Comparison of ENCODE assay signal across 9 cellular contexts in genomic region chr14:70567791-70568190, GRCh38. TPM values are rescaled to one million over a fixed set of nuclear protein-coding genes. Genes with fewer than 3 reads are reported as not detected.
A peak's percentile ranks its signal among the peaks of the same experiment; 100 is the strongest.
DNase-seq lines count a peak whose midpoint lies in the region; ATAC-seq and TF ChIP-seq lines count a peak whose summit lies in the region.
"Had no signal": no experiment of that assay in that cellular context is flagged by ENCODE, and none has a peak within 500 bp of the region (broad histone marks: within the 10 kb centered on the region; RNA-seq: fewer than 3 reads in every experiment).

No MANE protein-coding gene starts in this region.

- H3K9me3 ChIP-seq in heart left ventricle, result peaks cover 0 to 15% (median 0%) of the 10 kb centered on the region in 12 donors
- peaks cover 0 to 6% of the 10 kb centered on the region in 2 donors for H3K9me3 ChIP-seq in right atrium auricular region
- H3K9me3 ChIP-seq in adipocyte (ENCODE audit: control insufficient read depth, low read length), result no peaks in the 10 kb centered on the region
- peaks cover 0 to 14% of the 10 kb centered on the region in 2 donors for H3K9me3 ChIP-seq in left lung
- H3K9me3 ChIP-seq in adrenal gland (replicated peaks in 1 of 3), result peaks cover 0 to 6% (median 0%) of the 10 kb centered on the region in 3 donors
- no peaks in the 10 kb centered on the region for H3K9me3 ChIP-seq in thyroid gland
- H3K9me3 ChIP-seq: thoracic aorta had no signal

- H3K27me3 ChIP-seq in heart left ventricle (no peaks in the 10 kb centered on the region), right atrium auricular region (no peaks in the 10 kb centered on the region), adipocyte (replicated peaks; ENCODE audit: control insufficient read depth, insufficient read depth, low read length) (no peaks in the 10 kb centered on the region), left lung (no peaks in the 10 kb centered on the region), adrenal gland (no peaks in the 10 kb centered on the region), thyroid gland (no peaks in the 10 kb centered on the region)

- WGBS in heart left ventricle, 4 donors, result 46 to 62% (median 54%) methylated on average over 2 of the region's 2 CpGs
- WGBS in adrenal gland, 4 donors, result 61 to 79% (median 66%) methylated on average over 2 of the region's 2 CpGs
- WGBS in thyroid gland, 2 donors, result 45 to 52% methylated on average over 2 of the region's 2 CpGs

- H3K4me1 ChIP-seq in heart left ventricle, result peaks cover 0 to 4% (median 0%) of the 10 kb centered on the region in 12 donors
- H3K4me1 ChIP-seq in right atrium auricular region, result peaks cover 0 to 10% of the 10 kb centered on the region in 2 donors
- H3K4me1 ChIP-seq in adipocyte (ENCODE audit: control insufficient read depth, insufficient read depth, low read length), result no peaks in the 10 kb centered on the region
- H3K4me1 ChIP-seq in left lung, result no peaks in the 10 kb centered on the region
- H3K4me1 ChIP-seq in adrenal gland (replicated peaks in 1 of 2), result no peaks in the 10 kb centered on the region
- H3K4me1 ChIP-seq in thyroid gland, result no peaks in the 10 kb centered on the region

- H3K4me3 ChIP-seq in heart left ventricle (no peak overlapping the region), right atrium auricular region (no peak overlapping the region), adipocyte (ENCODE audit: low read length) (no peak overlapping the region), left lung (no peak overlapping the region), adrenal gland (no peak overlapping the region), thyroid gland (replicated peaks in 1 of 3) (no peak overlapping the region)
- H3K4me3 ChIP-seq: thoracic aorta had no signal

- peak in 2 of 4 donors; percentile 55 to 63 for ATAC-seq in heart left ventricle
- peak; percentile 70 for ATAC-seq in left lung

- intact Hi-C loops in heart left ventricle (cut with DNase I) (loop anchor here in 1 of 10 donors (5.0 to 10.0 kb wide), 2 partner anchors 483 to 520 kb away; no protein-coding TSS in a partner anchor), left lung (cut with DNase I) (loop anchor here in 1 of 2 donors (10.0 kb wide), 1 partner anchor 613 kb away; no protein-coding TSS in a partner anchor), adrenal gland (cut with DNase I) (no loop called here), thyroid gland (cut with DNase I) (no loop called here)

- H3K27ac ChIP-seq in heart left ventricle (no peak overlapping the region), right atrium auricular region (no peak overlapping the region), left lung (no peak overlapping the region), adrenal gland (no peak overlapping the region), thyroid gland (no peak overlapping the region)
- H3K27ac ChIP-seq: thoracic aorta had no signal

- peak in 11 of 12 donors; percentile 14 to 44 (median 29) for TF ChIP-seq CTCF in heart left ventricle (IDR thresholded peaks at IDR 0.05)
- peak in 1 of 2 donors; percentile 50 for TF ChIP-seq CTCF in right atrium auricular region (IDR thresholded peaks at IDR 0.05)
- peak; percentile 11 to 19 for TF ChIP-seq CTCF in left lung (IDR thresholded peaks at IDR 0.05)
- TF ChIP-seq CTCF in adrenal gland (IDR thresholded peaks at IDR 0.05), result peak in 2 of 6 experiments; percentile 24 to 26
- TF ChIP-seq CTCF in thyroid gland (IDR thresholded peaks at IDR 0.05), result peak in 1 of 6 experiments; percentile 28

- H3K36me3 ChIP-seq in heart left ventricle (peaks cover 0 to 70% (median 27%) of the 10 kb centered on the region in 9 donors), right atrium auricular region (peaks cover 14% of the 10 kb centered on the region), adipocyte (ENCODE audit: control insufficient read depth, insufficient read depth, low read length, severe bottlenecking) (peaks cover 8% of the 10 kb centered on the region), left lung (peaks cover 0 to 46% of the 10 kb centered on the region in 2 donors), adrenal gland (replicated peaks in 1 of 2) (no peaks in the 10 kb centered on the region), thyroid gland (peaks cover 0 to 10% of the 10 kb centered on the region in 2 donors)

- DNase-seq in heart left ventricle, result no peak
- no peak for DNase-seq in right atrium auricular region (ENCODE audit: low spot score)
- DNase-seq in NCI-H1105 treated with DMSO at 0.1 percent for 48 hours (lab: John Stamatoyannopoulos, UW), result peak; percentile 39
- DNase-seq in adipocyte (ENCODE audit: low read depth), result peak; percentile 41
- DNase-seq in left lung, result no peak
- no peak for DNase-seq in cerebellum (ENCODE audit: low spot score)
- no peak for DNase-seq in adrenal gland
- DNase-seq in thyroid gland, result no peak

- no peak overlapping the region for H3K9ac ChIP-seq in adipocyte (ENCODE audit: low read length)

- no peak for TF ChIP-seq POLR2A in heart left ventricle (IDR thresholded peaks at IDR 0.05)
- TF ChIP-seq POLR2A in adrenal gland (IDR thresholded peaks at IDR 0.05), result no peak
- TF ChIP-seq POLR2A in thyroid gland (IDR thresholded peaks at IDR 0.05), result no peak

RNA-seq across cellular contexts. Expression of gene MED6, which starts 32.7 kb away (rescaled TPM):
- 10 to 100 TPM; 13.0 to 25.1 (median 19.7) TPM for total RNA-seq in heart left ventricle
- polyA plus RNA-seq in heart left ventricle, result 10 to 100 TPM in 1 of 2 donors, 1 to 10 TPM in 1; 9.9 to 20.5 TPM
- 10 to 100 TPM; 12.1 to 17.9 TPM for total RNA-seq in right atrium auricular region
- total RNA-seq in left lung, result 10 to 100 TPM; 23.2 to 28.4 TPM
- total RNA-seq in cerebellum, result 59.7 TPM
- 10 to 100 TPM in 7 of 8 donors, 1 to 10 TPM in 1; 6.9 to 37.9 (median 30.9) TPM for total RNA-seq in adrenal gland
- polyA plus RNA-seq in adrenal gland, result 10 to 100 TPM in 2 of 3 donors, 1 to 10 TPM in 1; 9.9 to 38.1 (median 11.7) TPM
- 10 to 100 TPM; 35.2 to 74.3 (median 51.0) TPM for total RNA-seq in thyroid gland

RNA-seq across cellular contexts. Expression of gene ADAM20, which starts 33.0 kb away (rescaled TPM):
- under 1 TPM in 8 of 9 donors, not detected in 1; 0.21 to 0.56 (median 0.35) TPM for total RNA-seq in heart left ventricle
- polyA plus RNA-seq in heart left ventricle, result under 1 TPM in 1 of 2 donors, not detected in 1; 0.19 TPM
- total RNA-seq in right atrium auricular region, result under 1 TPM; 0.43 to 0.59 TPM
- total RNA-seq in left lung, result under 1 TPM; 0.38 to 0.92 TPM
- total RNA-seq in cerebellum, result 7.1 TPM
- total RNA-seq in adrenal gland, result 1 to 10 TPM in 2 of 8 donors, under 1 TPM in 5, not detected in 1; 0.14 to 2.1 (median 0.52) TPM
- polyA plus RNA-seq in adrenal gland, result under 1 TPM in 2 of 3 donors, not detected in 1; 0.24 TPM
- 1 to 10 TPM; 2.1 to 5.4 (median 3.8) TPM for total RNA-seq in thyroid gland

Comparison
In these comparisons a context has a peak if more than half of its experiments do, and no peak if none do; other contexts are left out.
1. DNase-seq: peak in NCI-H1105 treated with DMSO at 0.1 percent for 48 hours (single experiment) and adipocyte (single experiment); none in heart left ventricle (0 of 5), right atrium auricular region (single experiment), left lung (0 of 2), cerebellum (single experiment), adrenal gland (0 of 7) and thyroid gland (0 of 2).